Comparison of ENCODE assay signal across 31 cellular contexts in genomic region chr3:123986427-123986826, GRCh38. TPM values are rescaled to one million over a fixed set of nuclear protein-coding genes. Genes with fewer than 3 reads are reported as not detected.
"Had no signal": no experiment of that assay in that cellular context is flagged by ENCODE, and none has a peak within 500 bp of the region (broad histone marks: within the 10 kb centered on the region; RNA-seq: fewer than 3 reads in every experiment).

No MANE protein-coding gene starts in this region.

- H3K36me3 ChIP-seq: cardiac muscle cell, SJCRH30, WERI-Rb-1 had no signal

- H3K4me1 Mint-ChIP-seq: activated CD4-positive, alpha-beta memory T cell treated with anti-CD3 and anti-CD28 coated beads, Interleukin-2, amount 10 ng/mL, durations not matched to agents 7 days and 5 days; activated CD8-positive, alpha-beta memory T cell treated with anti-CD3 and anti-CD28 coated beads, Interleukin-2, amount 10 ng/mL, durations not matched to agents 7 days and 5 days; activated naive CD4-positive, alpha-beta T cell treated with anti-CD3 and anti-CD28 coated beads, Interleukin-2, amount 10 ng/mL, durations not matched to agents 7 days and 5 days; activated naive CD8-positive, alpha-beta T cell treated with anti-CD3 and anti-CD28 coated beads, Interleukin-2, amount 50 U/mL, for 24 hours had no signal

- ATAC-seq: activated CD8-positive, alpha-beta memory T cell treated with anti-CD3 and anti-CD28 coated beads, Interleukin-2, amount 10 ng/mL, durations not matched to agents 7 days and 5 days; activated naive CD8-positive, alpha-beta T cell treated with anti-CD3 and anti-CD28 coated beads, Interleukin-2, amount 50 U/mL, for 24 hours; Panc1 had no signal

- H3K4me1 ChIP-seq: SJCRH30 had no signal

- H3K27ac Mint-ChIP-seq: activated CD4-positive, alpha-beta memory T cell treated with anti-CD3 and anti-CD28 coated beads, Interleukin-2, amount 10 ng/mL, durations not matched to agents 7 days and 5 days; activated CD8-positive, alpha-beta memory T cell treated with anti-CD3 and anti-CD28 coated beads, Interleukin-2, amount 10 ng/mL, durations not matched to agents 7 days and 5 days; activated naive CD4-positive, alpha-beta T cell treated with anti-CD3 and anti-CD28 coated beads, Interleukin-2, amount 10 ng/mL, durations not matched to agents 7 days and 5 days; activated naive CD8-positive, alpha-beta T cell; activated naive CD8-positive, alpha-beta T cell treated with anti-CD3 and anti-CD28 coated beads, Interleukin-2, amount 50 U/mL, for 24 hours had no signal

- H3K9me3 Mint-ChIP-seq: activated CD4-positive, alpha-beta memory T cell treated with anti-CD3 and anti-CD28 coated beads, Interleukin-2, amount 10 ng/mL, durations not matched to agents 7 days and 5 days; activated naive CD4-positive, alpha-beta T cell treated with anti-CD3 and anti-CD28 coated beads, Interleukin-2, amount 10 ng/mL, durations not matched to agents 7 days and 5 days; activated naive CD8-positive, alpha-beta T cell treated with anti-CD3 and anti-CD28 coated beads, Interleukin-2, amount 50 U/mL, for 24 hours had no signal

- H3K4me3 Mint-ChIP-seq: activated CD4-positive, alpha-beta memory T cell treated with anti-CD3 and anti-CD28 coated beads, Interleukin-2, amount 10 ng/mL, durations not matched to agents 7 days and 5 days; activated CD8-positive, alpha-beta memory T cell treated with anti-CD3 and anti-CD28 coated beads, Interleukin-2, amount 10 ng/mL, durations not matched to agents 7 days and 5 days; activated naive CD4-positive, alpha-beta T cell treated with anti-CD3 and anti-CD28 coated beads, Interleukin-2, amount 10 ng/mL, durations not matched to agents 7 days and 5 days; activated naive CD8-positive, alpha-beta T cell; activated naive CD8-positive, alpha-beta T cell treated with anti-CD3 and anti-CD28 coated beads, Interleukin-2, amount 50 U/mL, for 24 hours had no signal

- H3K27ac ChIP-seq: cardiac muscle cell, SJCRH30, SK-N-MC, WERI-Rb-1 had no signal

- DNase-seq: activated CD4-positive, alpha-beta memory T cell treated with anti-CD3 and anti-CD28 coated beads, Interleukin-2, amount 10 ng/mL, durations not matched to agents 7 days and 5 days; activated CD4-positive, alpha-beta T cell treated with anti-CD3 and anti-CD28 coated beads for 1 hour; activated CD4-positive, alpha-beta T cell treated with anti-CD3 and anti-CD28 coated beads for 48 hours; activated CD4-positive, CD25-positive, alpha-beta regulatory T cell; activated CD8-positive, alpha-beta memory T cell treated with anti-CD3 and anti-CD28 coated beads for 24 hours; activated CD8-positive, alpha-beta memory T cell treated with anti-CD3 and anti-CD28 coated beads, Interleukin-2, amount 10 ng/mL, durations not matched to agents 7 days and 5 days; activated CD8-positive, alpha-beta memory T cell treated with anti-CD3 and anti-CD28 coated beads, Interleukin-2, amount 50 U/mL, for 48 hours; activated effector memory CD4-positive, alpha-beta T cell treated with Interleukin-2 at 50 U/mL for 16 hours; activated naive CD4-positive, alpha-beta T cell treated with anti-CD3 and anti-CD28 coated beads, Interleukin-2, amount 10 ng/mL, durations not matched to agents 7 days and 5 days; activated naive CD8-positive, alpha-beta T cell treated with anti-CD3 and anti-CD28 coated beads, Interleukin-2, amount 50 U/mL, for 24 hours; activated T-cell treated with anti-CD3 and anti-CD28 coated beads, Interleukin-2, amount 50 U/mL, for 48 hours; anterior cingulate cortex; Karpas-422; NCI-H1105; NCI-H1417 treated with DMSO at 0.1 percent for 48 hours; NCI-H1694 treated with DMSO at 0.1 percent for 48 hours; NCI-H2029; NCI-H345; NCI-H524 treated with DMSO at 0.1 percent for 48 hours; SHP77; SJCRH30; T1000; WERI-Rb-1 had no signal

- H3K36me3 Mint-ChIP-seq: activated CD8-positive, alpha-beta memory T cell treated with anti-CD3 and anti-CD28 coated beads, Interleukin-2, amount 10 ng/mL, durations not matched to agents 7 days and 5 days; activated naive CD4-positive, alpha-beta T cell treated with anti-CD3 and anti-CD28 coated beads, Interleukin-2, amount 10 ng/mL, durations not matched to agents 7 days and 5 days; activated naive CD8-positive, alpha-beta T cell had no signal

- H3K4me3 ChIP-seq: cardiac muscle cell, SJCRH30, SK-N-MC had no signal

RNA-seq across cellular contexts. Expression of gene ROPN1, which starts 5.5 kb away (rescaled TPM):
- total RNA-seq: activated CD4-positive, alpha-beta memory T cell treated with anti-CD3 and anti-CD28 coated beads, Interleukin-2, amount 10 ng/mL, durations not matched to agents 7 days and 5 days; activated CD8-positive, alpha-beta memory T cell treated with anti-CD3 and anti-CD28 coated beads, Interleukin-2, amount 10 ng/mL, durations not matched to agents 7 days and 5 days; cardiac muscle cell; MCF 10A; NCI-H460; SJCRH30; T-helper 1 cell treated with Interleukin-12 subunit alpha and Interleukin-12 subunit beta and Interleukin-4 antibody, amounts not matched to agents 30 ng/mL and 1 ng/mL, for 36 hours; T-helper 2 cell treated with Interferon-gamma antibody and Interleukin-4, amounts not matched to agents 100 ng/mL and 5 ng/mL, for 36 hours had no signal
- polyA plus RNA-seq: cardiac muscle cell had no signal
